ENCODE assay signal across 2 cellular contexts in genomic region chr16:23579371-23579770, GRCh38.
TF ChIP-seq lines count a peak whose summit lies in the region.

No MANE protein-coding gene starts in this region.

TF ChIP-seq in HEK293T, 16 proteins besides CTCF, POLR2A, EP300 and RAD21:
- no peak for TF ChIP-seq L3MBTL2 (conservative IDR thresholded peaks at IDR 0.05)
- TF ChIP-seq ZNF384 (IDR thresholded peaks at IDR 0.05) = 0 out of 2 replicates have a peak, but pooled peaks have one; percentile 17
- no peak for TF ChIP-seq SP1 (IDR thresholded peaks at IDR 0.05)

TF ChIP-seq in K562, 482 proteins besides CTCF, POLR2A, EP300 and RAD21:
- TF ChIP-seq SMARCA5 (IDR thresholded peaks at IDR 0.05) = 0 out of 2 replicates have a peak, but pooled peaks have one; percentile 59
- TF ChIP-seq ZNF3 (CRISPR knock-in tag; IDR thresholded peaks at IDR 0.05) = no peak
- no peak for TF ChIP-seq MAFF (IDR thresholded peaks at IDR 0.05; ENCODE audit: low read length)
- 0 out of 4 replicates have a peak, but pooled peaks of 1 of the 2 experiments have one; percentile 13 for TF ChIP-seq KDM1A (IDR thresholded peaks at IDR 0.05)
- peak; percentile 72 for TF ChIP-seq BCOR (IDR thresholded peaks at IDR 0.05)
- no peak for TF ChIP-seq SRSF1 (IDR thresholded peaks at IDR 0.05; ENCODE audit: low read depth, low read length)
- peak; percentile 98 for TF ChIP-seq ZNF146 (CRISPR knock-in tag; IDR thresholded peaks at IDR 0.05; ENCODE audit: unreplicated experiment)
- no peak for TF ChIP-seq ZBTB40 (IDR thresholded peaks at IDR 0.05)
- no peak for TF ChIP-seq ZBTB40 (CRISPR knock-in tag; IDR thresholded peaks at IDR 0.05)
- TF ChIP-seq FOXJ2 (tag; IDR thresholded peaks at IDR 0.05) = no peak
- TF ChIP-seq BRCA1 (IDR thresholded peaks at IDR 0.05) = no peak
- TF ChIP-seq BRCA1 (CRISPR knock-in tag; IDR thresholded peaks at IDR 0.05) = no peak
- peak; percentile 42 for TF ChIP-seq RBM25 (IDR thresholded peaks at IDR 0.05; ENCODE audit: low read depth, low read length, severe bottlenecking)
- no peak for TF ChIP-seq PBX2 (CRISPR knock-in tag; IDR thresholded peaks at IDR 0.05; ENCODE audit: low read depth)
- no peak for TF ChIP-seq PBX2 (tag; conservative IDR thresholded peaks at IDR 0.05; ENCODE audit: low read depth)
- no peak for TF ChIP-seq ZNF511 (CRISPR knock-in tag; IDR thresholded peaks at IDR 0.05)
- no peak for TF ChIP-seq MXD1 (CRISPR knock-in tag; IDR thresholded peaks at IDR 0.05; ENCODE audit: borderline replicate concordance, poor library complexity, severe bottlenecking)
- no peak for TF ChIP-seq ASH1L (IDR thresholded peaks at IDR 0.05; ENCODE audit: borderline replicate concordance, low read depth, partially characterized antibody)
- TF ChIP-seq SUPT5H (IDR thresholded peaks at IDR 0.05) = peak; percentile 50
